ENCODE assay signal across 6 cellular contexts in the genomic region with DNA sequence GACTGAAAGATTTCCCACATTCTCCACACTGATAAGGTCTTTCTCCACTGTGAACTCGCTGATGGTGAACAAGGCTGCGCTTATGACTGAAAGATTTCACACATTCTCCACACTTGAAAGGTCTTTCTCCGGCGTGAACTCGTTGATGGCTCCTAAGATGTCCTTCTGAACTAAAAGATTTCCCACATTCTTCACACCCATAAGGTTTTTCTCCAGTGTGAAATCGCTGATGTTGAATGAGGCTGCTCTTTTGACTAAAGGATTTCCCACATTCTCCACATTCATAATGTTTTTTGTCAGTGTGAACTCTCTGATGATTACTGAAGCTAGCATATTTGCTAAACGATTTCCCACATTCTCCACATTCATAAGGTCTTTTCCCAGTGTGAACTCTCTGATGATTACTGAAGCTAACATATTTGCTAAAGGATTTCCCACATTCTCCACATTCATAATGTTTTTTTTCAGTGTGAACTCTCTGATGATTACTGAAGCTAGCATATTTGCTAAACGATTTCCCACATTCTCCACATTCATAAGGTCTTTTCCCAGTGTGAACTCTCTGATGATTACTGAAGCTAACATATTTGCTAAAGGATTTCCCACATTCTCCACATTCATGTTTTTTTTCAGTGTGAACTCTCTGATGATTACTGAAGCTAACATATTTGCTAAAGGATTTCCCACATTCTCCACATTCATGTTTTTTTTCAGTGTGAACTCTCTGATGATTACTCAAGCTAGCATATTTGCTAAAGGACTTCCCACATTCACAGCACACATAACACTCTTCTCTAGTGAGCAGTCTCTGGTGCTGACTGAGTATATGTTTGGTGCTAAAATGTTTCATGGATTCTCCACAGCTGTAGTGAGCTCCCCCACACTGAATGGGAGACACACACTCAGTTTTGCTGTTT. TPM values are rescaled to one million over a fixed set of nuclear protein-coding genes. Genes with fewer than 3 reads are reported as not detected.
DNase-seq lines count a peak whose midpoint lies in the region; ATAC-seq, FAIRE-seq and TF ChIP-seq lines count a peak whose summit lies in the region.
"Not testable (repeated sequence)": the region's sequence is repeated elsewhere in the genome, so short reads cannot be mapped to it uniquely, and the experiment has no call there.

No MANE protein-coding gene starts in this region.

- H3K4me1 ChIP-seq in GM23248 (ENCODE audit: insufficient read depth); OCI-LY7 (ENCODE audit: insufficient read depth, low read length, poor library complexity, severe bottlenecking); GM12878 (ENCODE audit: control insufficient read depth, insufficient read depth, low read length); mesenchymal stem cell (ENCODE audit: control insufficient read depth, insufficient read depth, low read depth, low read length): not testable (repeated sequence)
- H3K4me1 ChIP-seq in subcutaneous abdominal adipose tissue (ENCODE audit: control insufficient read depth in 5 of 5, insufficient read depth in 5 of 5, low read length in 5 of 5) = peaks cover 0 to 18% (median 0%) of the 10 kb centered on the region in 5 donors

- in situ Hi-C loops in GM23248 (cut with MboI); GM12878 (cut with MboI): not testable (repeated sequence)

- WGBS in GM23248 (ENCODE audit: low coverage in 1 of 2, low lambda C conversion rate in 2 of 2, missing lambda C conversion rate in 2 of 2), 2 experiments = 89 to 94% methylated on average over 8 of the region's 8 CpGs
- over 99% methylated on average over 8 of the region's 8 CpGs for WGBS in GM12878 (ENCODE audit: insufficient coverage, insufficient replicate concordance, low lambda C conversion rate, missing lambda C conversion rate)
- 96% methylated on average over 5 of the region's 8 CpGs for WGBS in mesenchymal stem cell

- H3K9ac ChIP-seq in GM23248; GM12878 (ENCODE audit: control insufficient read depth, insufficient read depth, low read length); mesenchymal stem cell (ENCODE audit: low read length): not testable (repeated sequence)
- peak overlapping the region in 1 of 5 donors; percentile 98 for H3K9ac ChIP-seq in subcutaneous abdominal adipose tissue (ENCODE audit: low read length in 5 of 5)

- not testable (repeated sequence) for H2BK12ac ChIP-seq in mesenchymal stem cell (ENCODE audit: low read length in 2 of 2)

- H3K79me1 ChIP-seq in mesenchymal stem cell (replicated peaks; ENCODE audit: low read length, poor library complexity, severe bottlenecking) = peaks cover 13% of the 10 kb centered on the region

- POLR2A ChIA-PET in OCI-LY7 (lab: Charles Lee); GM12878 (lab: Charles Lee): not testable (repeated sequence)

- not testable (repeated sequence) for H3K27ac ChIP-seq in GM23248; OCI-LY7 (ENCODE audit: low read depth, low read length, poor library complexity, severe bottlenecking); GM12878 (ENCODE audit: control insufficient read depth, insufficient read depth); mesenchymal stem cell (ENCODE audit: low read length, poor library complexity, severe bottlenecking); subcutaneous abdominal adipose tissue (ENCODE audit: low read depth, low read length)

- not testable (repeated sequence) for H3K14ac ChIP-seq in mesenchymal stem cell (ENCODE audit: low read length in 2 of 2)

- TF ChIP-seq CTCF in OCI-LY7 (conservative IDR thresholded peaks at IDR 0.05; ENCODE audit: low read length); GM12878 (IDR thresholded peaks at IDR 0.05 in 2 of 3, conservative IDR thresholded peaks at IDR 0.05 in 1 of 3; ENCODE audit: control insufficient read depth in 2 of 3, extremely low read depth in 1 of 3, insufficient read depth in 1 of 3, low read depth in 3 of 3, low read length in 3 of 3): not testable (repeated sequence)

- CTCF ChIA-PET in OCI-LY7 (lab: Charles Lee; ENCODE audit: unreplicated experiment); GM12878 (lab: Yijun Ruan, JAX): not testable (repeated sequence)

- not testable (repeated sequence) for H3K4me2 ChIP-seq in GM23248 (ENCODE audit: unreplicated experiment); OCI-LY7 (ENCODE audit: low read length); GM12878 (ENCODE audit: control insufficient read depth, insufficient read depth); mesenchymal stem cell (ENCODE audit: low read length, poor library complexity, severe bottlenecking)

- not testable (repeated sequence) for H3K23ac ChIP-seq in mesenchymal stem cell (ENCODE audit: low read length in 2 of 2)

- not testable (repeated sequence) for H3K4ac ChIP-seq in mesenchymal stem cell (ENCODE audit: low read depth in 1 of 2, low read length in 2 of 2)

- TF ChIP-seq POLR2A in GM12878 (IDR thresholded peaks at IDR 0.05; ENCODE audit: low read depth, low read length); erythroblast (IDR thresholded peaks at IDR 0.05; ENCODE audit: low read length): not testable (repeated sequence)

- H2BK5ac ChIP-seq in mesenchymal stem cell (ENCODE audit: low read depth, low read length, poor library complexity, severe bottlenecking) = not testable (repeated sequence)

- H2AK5ac ChIP-seq in mesenchymal stem cell (ENCODE audit: low read length, severe bottlenecking) = not testable (repeated sequence)

- not testable (repeated sequence) for H4K8ac ChIP-seq in mesenchymal stem cell (ENCODE audit: low read length)

- not testable (repeated sequence) for TF ChIP-seq RAD21 in GM12878 (IDR thresholded peaks at IDR 0.05; ENCODE audit: insufficient read depth, low read depth, low read length)

- H3K27me3 ChIP-seq in GM23248 (replicated peaks; ENCODE audit: insufficient read depth); GM12878 (replicated peaks in 1 of 2; ENCODE audit: control insufficient read depth in 2 of 2, insufficient read depth in 2 of 2, low read length in 1 of 2); mesenchymal stem cell (ENCODE audit: control insufficient read depth in 1 of 2, insufficient read depth in 1 of 2, low read length in 2 of 2); subcutaneous abdominal adipose tissue (ENCODE audit: control insufficient read depth in 5 of 5, insufficient read depth in 4 of 5, low read length in 5 of 5): not testable (repeated sequence)

- not testable (repeated sequence) for H2AFZ ChIP-seq in GM23248; OCI-LY7 (ENCODE audit: low read length); GM12878 (ENCODE audit: control insufficient read depth, low read depth, low read length); mesenchymal stem cell (ENCODE audit: low read depth, low read length)

- not testable (repeated sequence) for H3K4me3 ChIP-seq in GM23248; OCI-LY7 (ENCODE audit: low read depth, low read length, poor library complexity, severe bottlenecking); GM12878
- H3K4me3 ChIP-seq in mesenchymal stem cell (ENCODE audit: insufficient read depth in 1 of 2, low read depth in 1 of 2, low read length in 2 of 2) = peak overlapping the region in 1 of 2 experiments; percentile 22
- peak overlapping the region in 4 of 5 donors; percentile 25 to 40 (median 38) for H3K4me3 ChIP-seq in subcutaneous abdominal adipose tissue (ENCODE audit: low read depth in 1 of 5, low read length in 5 of 5)

- TF ChIP-seq EP300 in GM12878 (IDR thresholded peaks at IDR 0.05; ENCODE audit: borderline replicate concordance in 1 of 2, control insufficient read depth in 1 of 2, low read depth in 2 of 2, low read length in 2 of 2) = not testable (repeated sequence)

- H3K9me2 ChIP-seq in GM23248 (ENCODE audit: insufficient read depth); OCI-LY7 (ENCODE audit: insufficient read depth, low read length): not testable (repeated sequence)

- intact Hi-C loops in OCI-LY7 (cut with micrococcal nuclease; ENCODE audit: unreplicated experiment); GM12878 (cut with micrococcal nuclease; ENCODE audit: unreplicated experiment): not testable (repeated sequence)

- H3F3A ChIP-seq in GM23248 (ENCODE audit: insufficient read depth) = peaks cover 53% of the 10 kb centered on the region

- not testable (repeated sequence) for H4K20me1 ChIP-seq in GM23248 (ENCODE audit: insufficient read depth); OCI-LY7 (ENCODE audit: insufficient read depth, low read length); GM12878 (ENCODE audit: control insufficient read depth, insufficient read depth)

- FAIRE-seq in GM12878 (lab: Jason Lieb, UNC) = not testable (repeated sequence)

- not testable (repeated sequence) for ATAC-seq in GM12878

- peaks cover 45% of the 10 kb centered on the region for H3K36me3 ChIP-seq in GM23248 (ENCODE audit: low read depth)
- peaks cover 78% of the 10 kb centered on the region for H3K36me3 ChIP-seq in OCI-LY7 (ENCODE audit: insufficient read depth, low read length)
- peaks cover 8 to 22% of the 10 kb centered on the region in 2 experiments for H3K36me3 ChIP-seq in GM12878 (ENCODE audit: control insufficient read depth in 2 of 2, insufficient read depth in 2 of 2, low read length in 1 of 2)
- H3K36me3 ChIP-seq in mesenchymal stem cell (ENCODE audit: control insufficient read depth in 1 of 2, insufficient read depth in 2 of 2, low read depth in 1 of 2, low read length in 2 of 2) = peaks cover 38 to 39% of the 10 kb centered on the region in 2 experiments
- peaks cover 10 to 23% (median 14%) of the 10 kb centered on the region in 5 donors for H3K36me3 ChIP-seq in subcutaneous abdominal adipose tissue (ENCODE audit: control insufficient read depth in 5 of 5, insufficient read depth in 5 of 5, low read length in 5 of 5)

- not testable (repeated sequence) for H3K9me3 ChIP-seq in GM23248 (ENCODE audit: low read depth); OCI-LY7 (ENCODE audit: low read length)
- H3K9me3 ChIP-seq in GM12878 (replicated peaks; ENCODE audit: control insufficient read depth, insufficient read depth, low read length) (peaks cover 55% of the 10 kb centered on the region), mesenchymal stem cell (ENCODE audit: control insufficient read depth, low read length) (peaks cover 85% of the 10 kb centered on the region), subcutaneous abdominal adipose tissue (ENCODE audit: control insufficient read depth in 5 of 5, low read length in 5 of 5) (peaks cover 38 to 68% (median 54%) of the 10 kb centered on the region in 5 donors)

- not testable (repeated sequence) for H3K18ac ChIP-seq in mesenchymal stem cell (ENCODE audit: low read depth in 1 of 2, low read length in 2 of 2)

- H2BK15ac ChIP-seq in mesenchymal stem cell (ENCODE audit: low read depth, poor library complexity, severe bottlenecking) = not testable (repeated sequence)

- RAD21 ChIA-PET in GM12878 (lab: Charles Lee; ENCODE audit: unreplicated experiment) = not testable (repeated sequence)

- H3K79me2 ChIP-seq in GM23248 (ENCODE audit: insufficient read depth) (peaks cover 28% of the 10 kb centered on the region), OCI-LY7 (ENCODE audit: insufficient read depth, low read depth, low read length) (peaks cover 35% of the 10 kb centered on the region)
- H3K79me2 ChIP-seq in GM12878 (ENCODE audit: control insufficient read depth, insufficient read depth, low read length) = not testable (repeated sequence)

- BruUV-seq in OCI-LY7 (replicated peaks; lab: Mats Ljungman, UMichigan) = TSS peak; percentile 29
- TSS peak; percentile 23 for BruUV-seq in GM12878 (replicated peaks; lab: Mats Ljungman, UMichigan)

- H4K91ac ChIP-seq in mesenchymal stem cell (ENCODE audit: low read length) = not testable (repeated sequence)

- SMC1A ChIA-PET in GM12878 (lab: Charles Lee; ENCODE audit: uncharacterized antibody, unreplicated experiment) = not testable (repeated sequence)

- not testable (repeated sequence) for H2BK120ac ChIP-seq in mesenchymal stem cell (ENCODE audit: low read depth, low read length)

- DNase-seq in GM23248 = peak; percentile 25
- not testable (repeated sequence) for DNase-seq in OCI-LY7 (ENCODE audit: low spot score); GM12878 (ENCODE audit: low read depth, low spot score)
- DNase-seq in erythroblast (lab: John Stamatoyannopoulos, UW) = peak; percentile 22 to 45
- peak; percentile 26 for DNase-seq in mesenchymal stem cell

RNA-seq across cellular contexts. Expression of a gene that starts 14.7 kb away (rescaled TPM):
- total RNA-seq in GM23248 (2014; rRNA removed; shearing (Covaris generic)) = 3.3 and 3.6 TPM in 2 replicates
- polyA plus RNA-seq in GM23248 (2016; fragmentation: Nextera tagmentation; extraction: Ambion mirVana) = 11.7 and 14.1 TPM in 2 replicates
- 27.4 and 30.4 TPM in 2 replicates for total RNA-seq in OCI-LY7 (2014; rRNA removed; shearing (Covaris generic))
- 42.6 and 50.1 TPM in 2 replicates for total RNA-seq in OCI-LY7 (2022)
- 189 TPM in 2 replicates for total RNA-seq in GM12878 (2013; cell fraction: nucleolus; rRNA removed)
- 20.7 and 25.4 TPM in 2 replicates for total RNA-seq in GM12878 (2014; rRNA removed)
- 22.1 and 23.3 TPM in 2 replicates for total RNA-seq in GM12878 (2014; rRNA removed; fragmentation: Illumina TruSeq; extraction: Trizol)
- 16.5 and 20.6 TPM in 2 replicates for total RNA-seq in GM12878 (2021)
- polyA plus RNA-seq in GM12878 (2011; ENCODE audit: low read depth) = 22.0 TPM
- polyA plus RNA-seq in GM12878 (2011; rRNA removed) = 29.2 and 31.0 TPM in 2 replicates
- polyA plus RNA-seq in GM12878 (2011; cell fraction: cytosol; rRNA removed) = 33.1 and 37.3 TPM in 2 replicates
- 25.3 and 28.6 TPM in 2 replicates for polyA plus RNA-seq in GM12878 (2011; cell fraction: nucleus; rRNA removed)
- polyA plus RNA-seq in GM12878 (2012) = 14.6 and 20.0 TPM in 2 replicates
- 10.9 and 14.4 TPM in 2 replicates for polyA plus RNA-seq in GM12878 (2014; fragmentation: Illumina TruSeq; extraction: Trizol)
- 10 to 100 TPM; 22.4 to 23.5 TPM for polyA plus RNA-seq in GM12878 (2014; fragmentation: Nextera tagmentation; extraction: Ambion mirVana)
- 12.4 and 16.2 TPM in 2 replicates for polyA plus RNA-seq in GM12878 (2014; rRNA removed)
- 10 to 100 TPM; 21.4 to 21.8 TPM for polyA plus RNA-seq in GM12878 (2016; fragmentation: Nextera tagmentation; extraction: Ambion mirVana)
- polyA minus RNA-seq in GM12878 (2011; rRNA and poly(A)+ RNA removed) = 64.3 and 70.0 TPM in 2 replicates
- polyA minus RNA-seq in GM12878 (2011; cell fraction: cytosol; rRNA and poly(A)+ RNA removed) = 11.4 and 13.2 TPM in 2 replicates
- polyA minus RNA-seq in GM12878 (2011; cell fraction: nucleus; rRNA and poly(A)+ RNA removed) = 43.5 and 74.2 TPM in 2 replicates
- 10.7 TPM for polyA plus RNA-seq in mesenchymal stem cell (2013, experiment 1 of 2)
- 9.8 TPM for polyA plus RNA-seq in mesenchymal stem cell (2013, experiment 2 of 2)

RNA-seq across cellular contexts. Expression of a gene that starts 24.5 kb away (rescaled TPM):
- 10.0 and 14.3 TPM in 2 replicates for total RNA-seq in GM23248 (2014; rRNA removed; shearing (Covaris generic))
- polyA plus RNA-seq in GM23248 (2016; fragmentation: Nextera tagmentation; extraction: Ambion mirVana) (6.9 and 8.0 TPM in 2 replicates), GM12878 (2011; rRNA removed) (20.1 and 22.2 TPM in 2 replicates), GM12878 (2014; fragmentation: Illumina TruSeq; extraction: Trizol) (16.4 and 17.7 TPM in 2 replicates), GM12878 (2014; fragmentation: Nextera tagmentation; extraction: Ambion mirVana) (1 to 10 TPM; 1.9 to 2.6 TPM), GM12878 (2014; rRNA removed) (14.0 and 15.0 TPM in 2 replicates), GM12878 (2016; fragmentation: Nextera tagmentation; extraction: Ambion mirVana) (1 to 10 TPM; 6.7 to 8.5 TPM)
- total RNA-seq in OCI-LY7 (2014; rRNA removed; shearing (Covaris generic)) = 22.7 and 25.0 TPM in 2 replicates
- total RNA-seq in OCI-LY7 (2022) (45.9 and 52.5 TPM in 2 replicates), GM12878 (2014; rRNA removed) (13.1 and 15.2 TPM in 2 replicates), GM12878 (2014; rRNA removed; fragmentation: Illumina TruSeq; extraction: Trizol) (23.4 and 23.8 TPM in 2 replicates), GM12878 (2021) (20.2 and 27.8 TPM in 2 replicates)
- total RNA-seq in GM12878 (2013; cell fraction: nucleolus; rRNA removed) = 91.3 and 96.6 TPM in 2 replicates
- polyA plus RNA-seq in GM12878 (2011; ENCODE audit: low read depth) = 10.1 TPM
- 14.4 and 16.8 TPM in 2 replicates for polyA plus RNA-seq in GM12878 (2011; cell fraction: cytosol; rRNA removed)
- polyA plus RNA-seq in GM12878 (2011; cell fraction: nucleus; rRNA removed) = 26.2 and 31.1 TPM in 2 replicates
- 11.8 and 13.2 TPM in 2 replicates for polyA plus RNA-seq in GM12878 (2012)
- 17.7 and 28.5 TPM in 2 replicates for polyA minus RNA-seq in GM12878 (2011; rRNA and poly(A)+ RNA removed)
- polyA minus RNA-seq in GM12878 (2011; cell fraction: cytosol; rRNA and poly(A)+ RNA removed) = 16.3 and 22.0 TPM in 2 replicates
- polyA minus RNA-seq in GM12878 (2011; cell fraction: nucleus; rRNA and poly(A)+ RNA removed) = 10.5 and 13.7 TPM in 2 replicates
- polyA plus RNA-seq in mesenchymal stem cell (2013, experiment 1 of 2) = 9.8 TPM
- polyA plus RNA-seq in mesenchymal stem cell (2013, experiment 2 of 2) = 10.2 TPM

RNA-seq across cellular contexts. Expression of a gene that starts 42.3 kb away (rescaled TPM):
- 9.8 and 14.7 TPM in 2 replicates for total RNA-seq in GM23248 (2014; rRNA removed; shearing (Covaris generic))
- polyA plus RNA-seq in GM23248 (2016; fragmentation: Nextera tagmentation; extraction: Ambion mirVana) = 3.6 and 5.1 TPM in 2 replicates
- total RNA-seq in OCI-LY7 (2014; rRNA removed; shearing (Covaris generic)) = 21.4 and 28.6 TPM in 2 replicates
- total RNA-seq in OCI-LY7 (2022) = 20.6 and 24.0 TPM in 2 replicates
- 63.3 and 63.4 TPM in 2 replicates for total RNA-seq in GM12878 (2013; cell fraction: nucleolus; rRNA removed)
- 11.2 and 12.7 TPM in 2 replicates for total RNA-seq in GM12878 (2014; rRNA removed)
- 12.0 and 12.3 TPM in 2 replicates for total RNA-seq in GM12878 (2014; rRNA removed; fragmentation: Illumina TruSeq; extraction: Trizol)
- 11.5 and 11.9 TPM in 2 replicates for total RNA-seq in GM12878 (2021)
- polyA plus RNA-seq in GM12878 (2011; ENCODE audit: low read depth) = 5.3 TPM
- 13.6 and 17.0 TPM in 2 replicates for polyA plus RNA-seq in GM12878 (2011; rRNA removed)
- 6.3 and 9.1 TPM in 2 replicates for polyA plus RNA-seq in GM12878 (2011; cell fraction: cytosol; rRNA removed)
- polyA plus RNA-seq in GM12878 (2011; cell fraction: nucleus; rRNA removed) = 15.9 and 16.0 TPM in 2 replicates
- polyA plus RNA-seq in GM12878 (2012) = 5.7 and 6.0 TPM in 2 replicates
- polyA plus RNA-seq in GM12878 (2014; fragmentation: Illumina TruSeq; extraction: Trizol) = 6.2 and 7.3 TPM in 2 replicates
- polyA plus RNA-seq in GM12878 (2014; fragmentation: Nextera tagmentation; extraction: Ambion mirVana) = 1 to 10 TPM; 1.3 to 1.6 TPM
- polyA plus RNA-seq in GM12878 (2014; rRNA removed) = 5.5 and 7.3 TPM in 2 replicates
- polyA plus RNA-seq in GM12878 (2016; fragmentation: Nextera tagmentation; extraction: Ambion mirVana) = 1 to 10 TPM; 4.8 to 5.6 TPM
- 15.4 and 17.6 TPM in 2 replicates for polyA minus RNA-seq in GM12878 (2011; rRNA and poly(A)+ RNA removed)
- polyA minus RNA-seq in GM12878 (2011; cell fraction: cytosol; rRNA and poly(A)+ RNA removed) = 5.2 and 6.9 TPM in 2 replicates
- 10.0 and 12.3 TPM in 2 replicates for polyA minus RNA-seq in GM12878 (2011; cell fraction: nucleus; rRNA and poly(A)+ RNA removed)
- polyA plus RNA-seq in mesenchymal stem cell (2013, experiment 1 of 2) = 3.3 TPM
- 3.4 TPM for polyA plus RNA-seq in mesenchymal stem cell (2013, experiment 2 of 2)

RNA-seq across cellular contexts. Expression of a gene that starts 44.0 kb away (rescaled TPM):
- 10.1 and 14.0 TPM in 2 replicates for total RNA-seq in GM23248 (2014; rRNA removed; shearing (Covaris generic))
- polyA plus RNA-seq in GM23248 (2016; fragmentation: Nextera tagmentation; extraction: Ambion mirVana) (5.1 TPM in 2 replicates), GM12878 (2011; rRNA removed) (15.9 and 19.5 TPM in 2 replicates), GM12878 (2014; fragmentation: Illumina TruSeq; extraction: Trizol) (13.1 and 13.3 TPM in 2 replicates), GM12878 (2014; fragmentation: Nextera tagmentation; extraction: Ambion mirVana) (1 to 10 TPM; 4.1 to 5.5 TPM), GM12878 (2014; rRNA removed) (10.7 and 12.7 TPM in 2 replicates), GM12878 (2016; fragmentation: Nextera tagmentation; extraction: Ambion mirVana) (10 to 100 TPM; 14.5 to 17.7 TPM)
- total RNA-seq in OCI-LY7 (2014; rRNA removed; shearing (Covaris generic)) = 19.8 and 20.2 TPM in 2 replicates
- total RNA-seq in OCI-LY7 (2022) (24.6 and 25.8 TPM in 2 replicates), GM12878 (2014; rRNA removed) (25.6 and 26.0 TPM in 2 replicates), GM12878 (2014; rRNA removed; fragmentation: Illumina TruSeq; extraction: Trizol) (33.3 and 33.9 TPM in 2 replicates), GM12878 (2021) (22.5 and 24.7 TPM in 2 replicates)
- 93.7 and 97.3 TPM in 2 replicates for total RNA-seq in GM12878 (2013; cell fraction: nucleolus; rRNA removed)
- polyA plus RNA-seq in GM12878 (2011; ENCODE audit: low read depth) = 23.9 TPM
- 8.5 and 8.9 TPM in 2 replicates for polyA plus RNA-seq in GM12878 (2011; cell fraction: cytosol; rRNA removed)
- 15.5 and 18.9 TPM in 2 replicates for polyA plus RNA-seq in GM12878 (2011; cell fraction: nucleus; rRNA removed)
- polyA plus RNA-seq in GM12878 (2012) = 9.5 and 20.1 TPM in 2 replicates
- polyA minus RNA-seq in GM12878 (2011; rRNA and poly(A)+ RNA removed) = 31.2 and 38.5 TPM in 2 replicates
- 14.4 and 15.3 TPM in 2 replicates for polyA minus RNA-seq in GM12878 (2011; cell fraction: cytosol; rRNA and poly(A)+ RNA removed)
- polyA minus RNA-seq in GM12878 (2011; cell fraction: nucleus; rRNA and poly(A)+ RNA removed) = 9.1 and 16.3 TPM in 2 replicates
- polyA plus RNA-seq in mesenchymal stem cell (2013, experiment 1 of 2) = 3.9 TPM
- polyA plus RNA-seq in mesenchymal stem cell (2013, experiment 2 of 2) = 4.3 TPM

RNA-seq across cellular contexts. Expression of a gene that starts 59.4 kb away (rescaled TPM):
- 2.9 and 4.3 TPM in 2 replicates for total RNA-seq in GM23248 (2014; rRNA removed; shearing (Covaris generic))
- 2.7 and 3.2 TPM in 2 replicates for polyA plus RNA-seq in GM23248 (2016; fragmentation: Nextera tagmentation; extraction: Ambion mirVana)
- total RNA-seq in OCI-LY7 (2014; rRNA removed; shearing (Covaris generic)) = 8.6 and 10.2 TPM in 2 replicates
- total RNA-seq in OCI-LY7 (2022) = 11.4 and 12.5 TPM in 2 replicates
- 43.5 and 52.8 TPM in 2 replicates for total RNA-seq in GM12878 (2013; cell fraction: nucleolus; rRNA removed)
- 9.9 and 12.4 TPM in 2 replicates for total RNA-seq in GM12878 (2014; rRNA removed)
- total RNA-seq in GM12878 (2014; rRNA removed; fragmentation: Illumina TruSeq; extraction: Trizol) = 13.3 and 14.8 TPM in 2 replicates
- 6.3 and 7.7 TPM in 2 replicates for total RNA-seq in GM12878 (2021)
- polyA plus RNA-seq in GM12878 (2011; ENCODE audit: low read depth) = 6.4 TPM
- 8.8 and 9.9 TPM in 2 replicates for polyA plus RNA-seq in GM12878 (2011; rRNA removed)
- polyA plus RNA-seq in GM12878 (2011; cell fraction: cytosol; rRNA removed) = 6.9 and 9.1 TPM in 2 replicates
- polyA plus RNA-seq in GM12878 (2011; cell fraction: nucleus; rRNA removed) = 10.2 and 13.3 TPM in 2 replicates
- 7.5 and 7.7 TPM in 2 replicates for polyA plus RNA-seq in GM12878 (2012)
- polyA plus RNA-seq in GM12878 (2014; fragmentation: Illumina TruSeq; extraction: Trizol) = 10.8 and 10.9 TPM in 2 replicates
- 1 to 10 TPM; 3.6 to 5.4 TPM for polyA plus RNA-seq in GM12878 (2014; fragmentation: Nextera tagmentation; extraction: Ambion mirVana)
- polyA plus RNA-seq in GM12878 (2014; rRNA removed) = 7.1 and 7.5 TPM in 2 replicates
- polyA plus RNA-seq in GM12878 (2016; fragmentation: Nextera tagmentation; extraction: Ambion mirVana) = 1 to 10 TPM; 6.0 to 8.2 TPM
- polyA minus RNA-seq in GM12878 (2011; rRNA and poly(A)+ RNA removed) = 18.8 and 24.6 TPM in 2 replicates
- 4.9 and 6.5 TPM in 2 replicates for polyA minus RNA-seq in GM12878 (2011; cell fraction: cytosol; rRNA and poly(A)+ RNA removed)
- polyA minus RNA-seq in GM12878 (2011; cell fraction: nucleus; rRNA and poly(A)+ RNA removed) = 12.8 and 27.7 TPM in 2 replicates
- 2.3 TPM for polyA plus RNA-seq in mesenchymal stem cell (2013, experiment 1 of 2)
- 2.3 TPM for polyA plus RNA-seq in mesenchymal stem cell (2013, experiment 2 of 2)
